ENCODE assay signal across 8 cellular contexts in the genomic region with DNA sequence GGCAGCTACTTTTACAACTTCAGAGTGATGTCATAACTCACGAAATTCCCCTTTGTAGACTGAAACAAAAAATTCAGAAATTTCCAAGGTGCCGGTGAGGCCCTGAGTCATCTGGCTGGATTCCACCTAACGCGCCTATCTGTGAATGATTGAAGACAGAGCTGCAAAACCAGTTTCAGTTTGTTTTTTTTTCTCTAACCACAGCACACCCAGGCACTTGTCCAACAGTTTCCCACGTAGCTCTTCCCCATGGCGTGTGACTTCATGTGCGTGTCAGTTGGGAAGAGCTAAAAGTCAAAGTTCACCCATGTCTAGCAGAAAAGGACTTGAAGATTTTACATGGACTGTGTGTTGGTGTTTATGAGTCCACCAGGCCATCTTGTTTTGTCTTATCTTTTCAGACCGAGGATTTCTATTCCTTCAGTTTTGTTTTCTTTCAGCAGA. TPM values are rescaled to one million over a fixed set of nuclear protein-coding genes. Genes with fewer than 3 reads are reported as not detected.
DNase-seq lines count a peak whose midpoint lies in the region; ATAC-seq and TF ChIP-seq lines count a peak whose summit lies in the region.

No MANE protein-coding gene starts in this region.

- in situ Hi-C loops in Caki2 (cut with HindIII; ENCODE audit: low pct_unique_long_range_greater_than_20kb, low sequenced_read_pairs), result no loop called here

- peaks cover 5% of the 10 kb centered on the region for H3K4me1 ChIP-seq in mucosa of descending colon (ENCODE audit: low read depth)

- peak overlapping the region; percentile 28 for H3K4me3 Mint-ChIP-seq in T-helper 17 cell
- peak overlapping the region; percentile 19 for H3K4me3 Mint-ChIP-seq in chondrocyte (ENCODE audit: unreplicated experiment)

- H3K27me3 Mint-ChIP-seq in T-helper 17 cell, result no peaks in the 10 kb centered on the region
- no peaks in the 10 kb centered on the region for H3K27me3 Mint-ChIP-seq in chondrocyte (ENCODE audit: low read depth)

- H3K9me3 Mint-ChIP-seq in chondrocyte (ENCODE audit: low read depth), result peaks cover 3% of the 10 kb centered on the region

- peaks cover 2% of the 10 kb centered on the region for H3K4me1 Mint-ChIP-seq in T-helper 17 cell
- H3K4me1 Mint-ChIP-seq in chondrocyte (ENCODE audit: low read depth), result peaks cover 32% of the 10 kb centered on the region

- H3K4me3 ChIP-seq in mucosa of descending colon, result no peak overlapping the region

- H3K27ac Mint-ChIP-seq in T-helper 17 cell (peak overlapping the region; percentile 92), chondrocyte (ENCODE audit: unreplicated experiment) (peak overlapping the region; percentile 95)

- TF ChIP-seq CTCF in chondrocyte (IDR thresholded peaks at IDR 0.05) (no peak), mucosa of descending colon (IDR thresholded peaks at IDR 0.05) (no peak)

- intact Hi-C loops in mucosa of descending colon (cut with DNase I, micrococcal nuclease), result no loop called here

- H3K36me3 Mint-ChIP-seq in T-helper 17 cell (ENCODE audit: low read depth) (peaks cover 5% of the 10 kb centered on the region), chondrocyte (ENCODE audit: low read depth) (no peaks in the 10 kb centered on the region)

- ATAC-seq in GM19468 (IDR thresholded peaks at IDR 0.05; ENCODE audit: extremely low read depth, unreplicated experiment) (peak; percentile 58), HG03565 (IDR thresholded peaks at IDR 0.05; ENCODE audit: unreplicated experiment) (peak; percentile 74), T-helper 17 cell (peak; percentile 93), mucosa of descending colon (peak; percentile 97)

- no peaks in the 10 kb centered on the region for H3K9me3 ChIP-seq in T-helper 17 cell (ENCODE audit: control insufficient read depth, low read length, poor library complexity, severe bottlenecking)
- H3K9me3 ChIP-seq in mucosa of descending colon, result no peaks in the 10 kb centered on the region

- H3K36me3 ChIP-seq in mucosa of descending colon (ENCODE audit: low read depth), result no peaks in the 10 kb centered on the region

- DNase-seq in Caki2 (ENCODE audit: low read depth), result peak; percentile 98
- DNase-seq in T-helper 17 cell, result peak in 2 of 3 donors; percentile 17 to 39
- DNase-seq in chondrocyte (ENCODE audit: low spot score), result no peak
- DNase-seq in mucosa of descending colon, result peak; percentile 48 to 85 (median 61)
- DNase-seq in NCI-H524 treated with DMSO at 0.1 percent for 48 hours (lab: John Stamatoyannopoulos, UW), result no peak
- no peak for DNase-seq in germinal center (ENCODE audit: low spot score)

RNA-seq across cellular contexts. Expression of a gene that starts 16.3 kb away (rescaled TPM):
- total RNA-seq in Caki2 (2014; rRNA removed; shearing (Covaris generic); ENCODE audit: low replicate concordance), result 4.1 and 11.2 TPM in 2 replicates
- total RNA-seq in T-helper 17 cell, result 1 to 10 TPM; 7.8 to 8.8 TPM
- total RNA-seq in chondrocyte, result 2.0 to 3.2 TPM (median 2.5 TPM) in 3 replicates
- total RNA-seq in mucosa of descending colon, result 1 to 10 TPM; 4.0 to 5.3 (median 4.8) TPM

RNA-seq across cellular contexts. Expression of a gene that starts 19.7 kb away (rescaled TPM):
- 100 and 135 TPM in 2 replicates for total RNA-seq in Caki2 (2014; rRNA removed; shearing (Covaris generic); ENCODE audit: low replicate concordance)
- 10 to 100 TPM; 21.8 to 34.0 TPM for total RNA-seq in T-helper 17 cell
- total RNA-seq in chondrocyte, result 18.8 to 31.3 TPM (median 29.2 TPM) in 3 replicates
- total RNA-seq in mucosa of descending colon, result 10 to 100 TPM; 38.1 to 49.5 (median 40.8) TPM

Comparison
In these comparisons a context has a peak if more than half of its experiments do, and no peak if none do; other contexts are left out.
1. DNase-seq: peak in Caki2 (single experiment), T-helper 17 cell (2 of 3) and mucosa of descending colon (3 of 3); none in chondrocyte (single experiment), NCI-H524 treated with DMSO at 0.1 percent for 48 hours (single experiment) and germinal center (single experiment).
2. Peak in every context shown above with its lines, with median percentiles within 50 percentile points of each other: ATAC-seq.